Comparison of ENCODE assay signal across 1 cellular context in the genomic region with DNA sequence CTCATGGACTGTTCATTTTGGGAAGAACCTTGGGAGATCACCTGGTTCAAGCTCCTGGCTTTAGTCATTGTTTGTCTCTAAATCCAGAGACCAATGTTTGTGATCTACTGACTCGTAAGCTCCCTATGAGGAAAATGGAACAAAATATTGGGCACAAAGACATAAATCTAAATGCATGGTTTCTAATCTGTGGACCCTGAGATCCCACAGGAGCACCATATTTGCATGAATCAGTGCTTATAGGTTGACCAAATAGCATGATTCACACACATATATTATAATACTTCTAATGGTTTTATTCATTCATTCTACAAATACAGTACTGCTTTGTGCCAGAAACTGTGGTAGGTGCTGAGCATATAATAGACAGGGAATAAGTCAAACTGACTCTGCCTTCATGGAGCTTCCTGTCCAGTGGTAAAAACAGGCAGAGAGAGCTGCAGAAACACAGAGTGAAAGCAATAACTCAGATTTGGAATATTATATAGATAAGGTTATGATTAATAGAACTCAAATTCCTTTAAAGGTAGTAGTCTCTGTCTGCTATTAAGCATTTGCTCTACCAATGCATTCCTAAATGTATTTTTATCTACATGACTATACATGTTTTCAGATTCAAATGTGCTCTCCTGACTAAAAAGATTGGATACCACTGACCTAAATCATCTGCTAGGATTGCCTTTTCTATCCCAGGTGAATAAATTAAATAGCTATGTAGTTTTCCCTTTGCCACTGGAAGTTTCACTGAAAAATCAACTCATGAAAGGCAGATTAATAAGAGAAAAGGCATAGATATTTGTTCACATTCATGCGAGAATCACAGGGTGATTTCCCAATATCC.
TF ChIP-seq lines count a peak whose summit lies in the region.

No MANE protein-coding gene starts in this region.

TF ChIP-seq in GM23338, 12 proteins besides CTCF, POLR2A, EP300 and RAD21:
- TF ChIP-seq STAT1 (IDR thresholded peaks at IDR 0.05; ENCODE audit: unreplicated experiment) (no peak), ZNF331 (CRISPR knock-in tag; IDR thresholded peaks at IDR 0.05; ENCODE audit: low read depth) (no peak), POLR2AphosphoS5 (IDR thresholded peaks at IDR 0.05; ENCODE audit: low read depth) (no peak), EZH2 (IDR thresholded peaks at IDR 0.05; ENCODE audit: low read depth, unreplicated experiment) (no peak), NANOG (IDR thresholded peaks at IDR 0.05; ENCODE audit: borderline replicate concordance) (no peak), JUNB (IDR thresholded peaks at IDR 0.05; ENCODE audit: unreplicated experiment) (no peak), CREB1 (CRISPR knock-in tag; IDR thresholded peaks at IDR 0.05; ENCODE audit: low read depth) (no peak), EZH2phosphoT487 (IDR thresholded peaks at IDR 0.05; ENCODE audit: unreplicated experiment) (no peak), ZNF114 (CRISPR knock-in tag; IDR thresholded peaks at IDR 0.05) (no peak)
- TF ChIP-seq, protein P1, sequence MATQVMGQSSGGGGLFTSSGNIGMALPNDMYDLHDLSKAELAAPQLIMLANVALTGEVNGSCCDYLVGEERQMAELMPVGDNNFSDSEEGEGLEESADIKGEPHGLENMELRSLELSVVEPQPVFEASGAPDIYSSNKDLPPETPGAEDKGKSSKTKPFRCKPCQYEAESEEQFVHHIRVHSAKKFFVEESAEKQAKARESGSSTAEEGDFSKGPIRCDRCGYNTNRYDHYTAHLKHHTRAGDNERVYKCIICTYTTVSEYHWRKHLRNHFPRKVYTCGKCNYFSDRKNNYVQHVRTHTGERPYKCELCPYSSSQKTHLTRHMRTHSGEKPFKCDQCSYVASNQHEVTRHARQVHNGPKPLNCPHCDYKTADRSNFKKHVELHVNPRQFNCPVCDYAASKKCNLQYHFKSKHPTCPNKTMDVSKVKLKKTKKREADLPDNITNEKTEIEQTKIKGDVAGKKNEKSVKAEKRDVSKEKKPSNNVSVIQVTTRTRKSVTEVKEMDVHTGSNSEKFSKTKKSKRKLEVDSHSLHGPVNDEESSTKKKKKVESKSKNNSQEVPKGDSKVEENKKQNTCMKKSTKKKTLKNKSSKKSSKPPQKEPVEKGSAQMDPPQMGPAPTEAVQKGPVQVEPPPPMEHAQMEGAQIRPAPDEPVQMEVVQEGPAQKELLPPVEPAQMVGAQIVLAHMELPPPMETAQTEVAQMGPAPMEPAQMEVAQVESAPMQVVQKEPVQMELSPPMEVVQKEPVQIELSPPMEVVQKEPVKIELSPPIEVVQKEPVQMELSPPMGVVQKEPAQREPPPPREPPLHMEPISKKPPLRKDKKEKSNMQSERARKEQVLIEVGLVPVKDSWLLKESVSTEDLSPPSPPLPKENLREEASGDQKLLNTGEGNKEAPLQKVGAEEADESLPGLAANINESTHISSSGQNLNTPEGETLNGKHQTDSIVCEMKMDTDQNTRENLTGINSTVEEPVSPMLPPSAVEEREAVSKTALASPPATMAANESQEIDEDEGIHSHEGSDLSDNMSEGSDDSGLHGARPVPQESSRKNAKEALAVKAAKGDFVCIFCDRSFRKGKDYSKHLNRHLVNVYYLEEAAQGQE (IDR thresholded peaks at IDR 0.05; ENCODE audit: unreplicated experiment): no peak
- TF ChIP-seq, protein P2, sequence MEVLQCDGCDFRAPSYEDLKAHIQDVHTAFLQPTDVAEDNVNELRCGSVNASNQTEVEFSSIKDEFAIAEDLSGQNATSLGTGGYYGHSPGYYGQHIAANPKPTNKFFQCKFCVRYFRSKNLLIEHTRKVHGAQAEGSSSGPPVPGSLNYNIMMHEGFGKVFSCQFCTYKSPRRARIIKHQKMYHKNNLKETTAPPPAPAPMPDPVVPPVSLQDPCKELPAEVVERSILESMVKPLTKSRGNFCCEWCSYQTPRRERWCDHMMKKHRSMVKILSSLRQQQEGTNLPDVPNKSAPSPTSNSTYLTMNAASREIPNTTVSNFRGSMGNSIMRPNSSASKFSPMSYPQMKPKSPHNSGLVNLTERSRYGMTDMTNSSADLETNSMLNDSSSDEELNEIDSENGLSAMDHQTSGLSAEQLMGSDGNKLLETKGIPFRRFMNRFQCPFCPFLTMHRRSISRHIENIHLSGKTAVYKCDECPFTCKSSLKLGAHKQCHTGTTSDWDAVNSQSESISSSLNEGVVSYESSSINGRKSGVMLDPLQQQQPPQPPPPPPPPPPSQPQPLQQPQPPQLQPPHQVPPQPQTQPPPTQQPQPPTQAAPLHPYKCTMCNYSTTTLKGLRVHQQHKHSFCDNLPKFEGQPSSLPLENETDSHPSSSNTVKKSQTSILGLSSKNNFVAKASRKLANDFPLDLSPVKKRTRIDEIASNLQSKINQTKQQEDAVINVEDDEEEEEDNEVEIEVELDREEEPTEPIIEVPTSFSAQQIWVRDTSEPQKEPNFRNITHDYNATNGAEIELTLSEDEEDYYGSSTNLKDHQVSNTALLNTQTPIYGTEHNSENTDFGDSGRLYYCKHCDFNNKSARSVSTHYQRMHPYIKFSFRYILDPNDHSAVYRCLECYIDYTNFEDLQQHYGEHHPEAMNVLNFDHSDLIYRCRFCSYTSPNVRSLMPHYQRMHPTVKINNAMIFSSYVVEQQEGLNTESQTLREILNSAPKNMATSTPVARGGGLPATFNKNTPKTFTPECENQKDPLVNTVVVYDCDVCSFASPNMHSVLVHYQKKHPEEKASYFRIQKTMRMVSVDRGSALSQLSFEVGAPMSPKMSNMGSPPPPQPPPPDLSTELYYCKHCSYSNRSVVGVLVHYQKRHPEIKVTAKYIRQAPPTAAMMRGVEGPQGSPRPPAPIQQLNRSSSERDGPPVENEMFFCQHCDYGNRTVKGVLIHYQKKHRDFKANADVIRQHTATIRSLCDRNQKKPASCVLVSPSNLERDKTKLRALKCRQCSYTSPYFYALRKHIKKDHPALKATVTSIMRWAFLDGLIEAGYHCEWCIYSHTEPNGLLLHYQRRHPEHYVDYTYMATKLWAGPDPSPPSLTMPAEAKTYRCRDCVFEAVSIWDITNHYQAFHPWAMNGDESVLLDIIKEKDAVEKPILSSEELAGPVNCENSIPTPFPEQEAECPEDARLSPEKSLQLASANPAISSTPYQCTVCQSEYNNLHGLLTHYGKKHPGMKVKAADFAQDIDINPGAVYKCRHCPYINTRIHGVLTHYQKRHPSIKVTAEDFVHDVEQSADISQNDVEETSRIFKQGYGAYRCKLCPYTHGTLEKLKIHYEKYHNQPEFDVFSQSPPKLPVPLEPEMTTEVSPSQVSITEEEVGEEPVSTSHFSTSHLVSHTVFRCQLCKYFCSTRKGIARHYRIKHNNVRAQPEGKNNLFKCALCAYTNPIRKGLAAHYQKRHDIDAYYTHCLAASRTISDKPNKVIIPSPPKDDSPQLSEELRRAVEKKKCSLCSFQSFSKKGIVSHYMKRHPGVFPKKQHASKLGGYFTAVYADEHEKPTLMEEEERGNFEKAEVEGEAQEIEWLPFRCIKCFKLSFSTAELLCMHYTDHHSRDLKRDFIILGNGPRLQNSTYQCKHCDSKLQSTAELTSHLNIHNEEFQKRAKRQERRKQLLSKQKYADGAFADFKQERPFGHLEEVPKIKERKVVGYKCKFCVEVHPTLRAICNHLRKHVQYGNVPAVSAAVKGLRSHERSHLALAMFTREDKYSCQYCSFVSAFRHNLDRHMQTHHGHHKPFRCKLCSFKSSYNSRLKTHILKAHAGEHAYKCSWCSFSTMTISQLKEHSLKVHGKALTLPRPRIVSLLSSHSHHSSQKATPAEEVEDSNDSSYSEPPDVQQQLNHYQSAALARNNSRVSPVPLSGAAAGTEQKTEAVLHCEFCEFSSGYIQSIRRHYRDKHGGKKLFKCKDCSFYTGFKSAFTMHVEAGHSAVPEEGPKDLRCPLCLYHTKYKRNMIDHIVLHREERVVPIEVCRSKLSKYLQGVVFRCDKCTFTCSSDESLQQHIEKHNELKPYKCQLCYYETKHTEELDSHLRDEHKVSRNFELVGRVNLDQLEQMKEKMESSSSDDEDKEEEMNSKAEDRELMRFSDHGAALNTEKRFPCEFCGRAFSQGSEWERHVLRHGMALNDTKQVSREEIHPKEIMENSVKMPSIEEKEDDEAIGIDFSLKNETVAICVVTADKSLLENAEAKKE (CRISPR knock-in tag; IDR thresholded peaks at IDR 0.05): no peak
- TF ChIP-seq, protein P3, sequence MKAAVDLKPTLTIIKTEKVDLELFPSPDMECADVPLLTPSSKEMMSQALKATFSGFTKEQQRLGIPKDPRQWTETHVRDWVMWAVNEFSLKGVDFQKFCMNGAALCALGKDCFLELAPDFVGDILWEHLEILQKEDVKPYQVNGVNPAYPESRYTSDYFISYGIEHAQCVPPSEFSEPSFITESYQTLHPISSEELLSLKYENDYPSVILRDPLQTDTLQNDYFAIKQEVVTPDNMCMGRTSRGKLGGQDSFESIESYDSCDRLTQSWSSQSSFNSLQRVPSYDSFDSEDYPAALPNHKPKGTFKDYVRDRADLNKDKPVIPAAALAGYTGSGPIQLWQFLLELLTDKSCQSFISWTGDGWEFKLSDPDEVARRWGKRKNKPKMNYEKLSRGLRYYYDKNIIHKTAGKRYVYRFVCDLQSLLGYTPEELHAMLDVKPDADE (IDR thresholded peaks at IDR 0.05): no peak
